In the genomic region with DNA sequence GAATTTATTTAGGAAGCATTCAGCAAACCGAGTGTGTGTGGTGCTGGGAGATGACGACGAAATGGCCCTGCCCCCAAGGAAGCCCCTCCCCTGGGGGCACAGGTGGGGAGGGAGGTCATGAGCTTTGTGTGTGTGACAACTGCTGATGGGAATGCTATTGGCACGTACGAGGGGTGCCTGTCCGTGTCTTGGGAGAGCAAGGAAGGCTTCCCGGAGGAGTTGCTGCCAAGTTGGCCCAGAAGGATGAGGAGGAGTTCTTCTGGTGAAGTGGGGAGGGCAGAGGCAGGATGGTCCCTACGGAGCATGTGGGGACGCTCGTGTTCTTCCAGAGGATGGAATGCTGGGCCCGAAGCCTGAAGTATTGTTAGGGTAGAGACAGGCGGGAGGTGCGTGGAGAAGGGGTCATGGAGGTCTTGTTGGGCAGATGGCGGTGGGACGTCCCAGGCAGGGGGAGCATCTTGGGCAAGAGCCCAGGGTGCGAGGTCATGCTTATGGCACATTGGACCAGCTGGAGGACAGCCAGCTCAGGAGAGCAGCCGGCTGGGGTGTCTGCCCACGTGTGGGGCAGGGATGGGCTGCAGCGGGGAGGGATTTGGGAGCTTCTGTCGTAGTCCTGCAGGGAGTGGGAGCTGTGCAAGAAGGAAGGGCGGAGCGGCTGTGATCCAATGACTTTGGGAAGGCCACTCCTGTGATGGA, we compare ENCODE assay signal across 9 cellular contexts. TPM values are rescaled to one million over a fixed set of nuclear protein-coding genes. Genes with fewer than 3 reads are reported as not detected.
DNase-seq lines count a peak whose midpoint lies in the region; ATAC-seq and TF ChIP-seq lines count a peak whose summit lies in the region.
"Had no signal": no experiment of that assay in that cellular context is flagged by ENCODE, and none has a peak within 500 bp of the region (broad histone marks: within the 10 kb centered on the region; RNA-seq: fewer than 3 reads in every experiment).

No MANE protein-coding gene starts in this region.

- no peaks in the 10 kb centered on the region for H3K27me3 Mint-ChIP-seq in activated naive CD4-positive, alpha-beta T cell treated with anti-CD3 and anti-CD28 coated beads, Interleukin-2, amount 10 ng/mL, durations not matched to agents 7 days and 5 days
- no peaks in the 10 kb centered on the region for H3K27me3 Mint-ChIP-seq in activated naive CD8-positive, alpha-beta T cell treated with anti-CD3 and anti-CD28 coated beads, Interleukin-2, amount 50 U/mL, for 24 hours
- no peaks in the 10 kb centered on the region for H3K27me3 Mint-ChIP-seq in type B pancreatic cell

- no peak for DNase-seq in activated naive CD4-positive, alpha-beta T cell treated with anti-CD3 and anti-CD28 coated beads, Interleukin-2, amount 10 ng/mL, durations not matched to agents 7 days and 5 days
- DNase-seq in activated naive CD4-positive, alpha-beta T cell treated with Interleukin-2 at 50 U/mL for 16 hours: no peak
- DNase-seq in activated naive CD8-positive, alpha-beta T cell treated with anti-CD3 and anti-CD28 coated beads, Interleukin-2, amount 50 U/mL, for 24 hours: no peak
- DNase-seq in lower lobe of right lung: peak; percentile 40
- no peak for DNase-seq in type B pancreatic cell (ENCODE audit: extremely low spot score, unreplicated experiment)
- no peak for DNase-seq in HT-29 (ENCODE audit: low spot score)
- DNase-seq in medulla oblongata (ENCODE audit: extremely low spot score): no peak

- H3K9me3 ChIP-seq in lower lobe of right lung: no peaks in the 10 kb centered on the region

- peaks cover 38% of the 10 kb centered on the region for H3K4me1 ChIP-seq in lower lobe of right lung

- H3K27me3 ChIP-seq in lower lobe of right lung (ENCODE audit: low read depth): no peaks in the 10 kb centered on the region

- H3K4me3 Mint-ChIP-seq in activated naive CD4-positive, alpha-beta T cell treated with anti-CD3 and anti-CD28 coated beads, Interleukin-2, amount 10 ng/mL, durations not matched to agents 7 days and 5 days: no peak overlapping the region
- H3K4me3 Mint-ChIP-seq in activated naive CD8-positive, alpha-beta T cell treated with anti-CD3 and anti-CD28 coated beads, Interleukin-2, amount 50 U/mL, for 24 hours: peak overlapping the region; percentile 24
- no peak overlapping the region for H3K4me3 Mint-ChIP-seq in type B pancreatic cell

- no peak overlapping the region for H3K27ac ChIP-seq in lower lobe of right lung
- H3K27ac ChIP-seq: C4-2B had no signal

- H3K4me3 ChIP-seq in lower lobe of right lung: no peak overlapping the region

- CTCF ChIA-PET in activated naive CD4-positive, alpha-beta T cell treated with anti-CD3 and anti-CD28 coated beads, Interleukin-2, amount 10 ng/mL, durations not matched to agents 7 days and 5 days (lab: Charles Lee): interaction anchor here (1.4 to 4.0 kb wide), 3 partner anchors 13 to 44 kb away, joined by 5 to 37 read pairs (median 7); no protein-coding TSS in a partner anchor

- intact Hi-C loops in lower lobe of right lung (cut with DNase I): no loop called here

- no peaks in the 10 kb centered on the region for H3K9me3 Mint-ChIP-seq in activated naive CD4-positive, alpha-beta T cell treated with anti-CD3 and anti-CD28 coated beads, Interleukin-2, amount 10 ng/mL, durations not matched to agents 7 days and 5 days
- no peaks in the 10 kb centered on the region for H3K9me3 Mint-ChIP-seq in activated naive CD8-positive, alpha-beta T cell treated with anti-CD3 and anti-CD28 coated beads, Interleukin-2, amount 50 U/mL, for 24 hours
- H3K9me3 Mint-ChIP-seq in type B pancreatic cell: no peaks in the 10 kb centered on the region

- ATAC-seq in activated naive CD8-positive, alpha-beta T cell treated with anti-CD3 and anti-CD28 coated beads, Interleukin-2, amount 50 U/mL, for 24 hours: no peak
- ATAC-seq in lower lobe of right lung (no peak), HG03520 (IDR thresholded peaks at IDR 0.05; ENCODE audit: unreplicated experiment) (no peak)

- peak overlapping the region; percentile 98 for H3K27ac Mint-ChIP-seq in activated naive CD4-positive, alpha-beta T cell treated with anti-CD3 and anti-CD28 coated beads, Interleukin-2, amount 10 ng/mL, durations not matched to agents 7 days and 5 days
- peak overlapping the region; percentile 100 for H3K27ac Mint-ChIP-seq in activated naive CD8-positive, alpha-beta T cell treated with anti-CD3 and anti-CD28 coated beads, Interleukin-2, amount 50 U/mL, for 24 hours
- peak overlapping the region; percentile 83 for H3K27ac Mint-ChIP-seq in type B pancreatic cell

- peaks cover 65% of the 10 kb centered on the region for H3K4me1 Mint-ChIP-seq in activated naive CD4-positive, alpha-beta T cell treated with anti-CD3 and anti-CD28 coated beads, Interleukin-2, amount 10 ng/mL, durations not matched to agents 7 days and 5 days
- H3K4me1 Mint-ChIP-seq in activated naive CD8-positive, alpha-beta T cell treated with anti-CD3 and anti-CD28 coated beads, Interleukin-2, amount 50 U/mL, for 24 hours: peaks cover 60% of the 10 kb centered on the region
- peaks cover 46% of the 10 kb centered on the region for H3K4me1 Mint-ChIP-seq in type B pancreatic cell (ENCODE audit: unreplicated experiment)

- no peaks in the 10 kb centered on the region for H3K36me3 ChIP-seq in lower lobe of right lung

- TF ChIP-seq CTCF in lower lobe of right lung (IDR thresholded peaks at IDR 0.05) (no peak), type B pancreatic cell (conservative IDR thresholded peaks at IDR 0.05) (no peak)

- H3K36me3 Mint-ChIP-seq in activated naive CD4-positive, alpha-beta T cell treated with anti-CD3 and anti-CD28 coated beads, Interleukin-2, amount 10 ng/mL, durations not matched to agents 7 days and 5 days: peaks cover 29% of the 10 kb centered on the region
- peaks cover 10% of the 10 kb centered on the region for H3K36me3 Mint-ChIP-seq in activated naive CD8-positive, alpha-beta T cell treated with anti-CD3 and anti-CD28 coated beads, Interleukin-2, amount 50 U/mL, for 24 hours (ENCODE audit: low read depth)
- peaks cover 3% of the 10 kb centered on the region for H3K36me3 Mint-ChIP-seq in type B pancreatic cell

RNA-seq across cellular contexts. Expression of gene SYNJ2, which starts 46.1 kb away (rescaled TPM):
- total RNA-seq in lower lobe of right lung (4.5 TPM), type B pancreatic cell (ENCODE audit: low replicate concordance) (17.0 and 31.2 TPM in 2 replicates)
- total RNA-seq in HT-29 (2014; rRNA removed; shearing (Covaris generic)): 26.9 and 27.5 TPM in 2 replicates
